ENCODE assay signal across 1 cellular context in genomic region chr12:13383379-13383778, GRCh38.
A peak's percentile ranks its signal among the peaks of the same experiment; 100 is the strongest.
TF ChIP-seq lines count a peak whose summit lies in the region.

No MANE protein-coding gene starts in this region.

TF ChIP-seq in HEK293, 187 proteins besides CTCF, POLR2A, EP300 and RAD21 (continued from another document):
- TF ChIP-seq ATF2 (tag by site-specific recombination; IDR thresholded peaks at IDR 0.05; ENCODE audit: low read depth) (0 out of 2 replicates have a peak, but pooled peaks have one; percentile 31), ZNF24 (tag by site-specific recombination; IDR thresholded peaks at IDR 0.05) (no peak), ZBTB21 (tag by site-specific recombination; IDR thresholded peaks at IDR 0.05) (peak; percentile 21; the same call in 1 of the 2 replicates), ZBTB10 (tag by site-specific recombination; IDR thresholded peaks at IDR 0.05) (no peak), ZNF335 (tag by site-specific recombination; conservative IDR thresholded peaks at IDR 0.05) (peak; percentile 40), KLF1 (tag by site-specific recombination; IDR thresholded peaks at IDR 0.05) (peak; percentile 49; the same call in 1 of the 2 replicates), ZNF777 (tag by site-specific recombination; IDR thresholded peaks at IDR 0.05; ENCODE audit: borderline replicate concordance) (no peak), ZNF785 (tag by site-specific recombination; IDR thresholded peaks at IDR 0.05) (no peak), KLF16 (tag by site-specific recombination; IDR thresholded peaks at IDR 0.05) (no peak)
TF ChIP-seq in HEK293: peak in this region for 6.
